Comparison of ENCODE assay signal across 1 cellular context in genomic region chr3:52298147-52299098, GRCh38.
A peak's percentile ranks its signal among the peaks of the same experiment; 100 is the strongest.
TF ChIP-seq lines count a peak whose summit lies in the region.

No MANE protein-coding gene starts in this region.

TF ChIP-seq in K562, 482 proteins besides CTCF, POLR2A, EP300 and RAD21 (continues in another document):
- no peak for TF ChIP-seq PHB2 (IDR thresholded peaks at IDR 0.05; ENCODE audit: low read depth)
- TF ChIP-seq ZBTB40 (IDR thresholded peaks at IDR 0.05) = no peak
- TF ChIP-seq ZBTB40 (CRISPR knock-in tag; IDR thresholded peaks at IDR 0.05) = no peak
- TF ChIP-seq TRIM28 (IDR thresholded peaks at IDR 0.05) = no peak
- TF ChIP-seq CCNT2 (IDR thresholded peaks at IDR 0.05; ENCODE audit: borderline replicate concordance, extremely low read depth, insufficient read length, low read depth, low read length) = no peak
- no peak for TF ChIP-seq ZNF384 (IDR thresholded peaks at IDR 0.05; ENCODE audit: low read depth, low read length)
- no peak for TF ChIP-seq ZKSCAN8 (CRISPR knock-in tag; IDR thresholded peaks at IDR 0.05)
- TF ChIP-seq NFRKB (IDR thresholded peaks at IDR 0.05; ENCODE audit: low read depth) = no peak
- no peak for TF ChIP-seq E2F6 (IDR thresholded peaks at IDR 0.05; ENCODE audit: borderline replicate concordance in 1 of 2, extremely low read depth in 1 of 2, insufficient read depth in 1 of 2, insufficient read length in 1 of 2, low read depth in 1 of 2, low read length in 1 of 2, poor library complexity in 1 of 2, severe bottlenecking in 1 of 2)
- TF ChIP-seq FIP1L1 (IDR thresholded peaks at IDR 0.05; ENCODE audit: low read depth, low read length, poor library complexity, severe bottlenecking) = no peak
- TF ChIP-seq THRA (IDR thresholded peaks at IDR 0.05) = no peak
- no peak for TF ChIP-seq RBBP5 (IDR thresholded peaks at IDR 0.05; ENCODE audit: borderline replicate concordance, insufficient read depth, low read length, poor library complexity, severe bottlenecking)
- 0 out of 2 replicates have a peak, but pooled peaks have one; percentile 24 for TF ChIP-seq POLR2G (IDR thresholded peaks at IDR 0.05; ENCODE audit: low read depth, low read length)
- no peak for TF ChIP-seq U2AF1 (optimal IDR thresholded peaks at IDR 0.05; ENCODE audit: low read depth, low read length)
- no peak for TF ChIP-seq ZNF551 (CRISPR knock-in tag; IDR thresholded peaks at IDR 0.05)
- TF ChIP-seq HSF4 (CRISPR knock-in tag; IDR thresholded peaks at IDR 0.05; ENCODE audit: borderline replicate concordance) = no peak
- no peak for TF ChIP-seq ZNF77 (CRISPR knock-in tag; IDR thresholded peaks at IDR 0.05)
- no peak for TF ChIP-seq USF2 (CRISPR knock-in tag; IDR thresholded peaks at IDR 0.05)
- TF ChIP-seq FOXP4 (CRISPR knock-in tag; IDR thresholded peaks at IDR 0.05; ENCODE audit: borderline replicate concordance) = no peak
- TF ChIP-seq PTBP1 (IDR thresholded peaks at IDR 0.05; ENCODE audit: low read depth, low read length) = no peak
- TF ChIP-seq MAFK (IDR thresholded peaks at IDR 0.05; ENCODE audit: low read length) = no peak
- TF ChIP-seq MECOM (CRISPR knock-in tag; IDR thresholded peaks at IDR 0.05) = no peak
- no peak for TF ChIP-seq SETDB1 (IDR thresholded peaks at IDR 0.05; ENCODE audit: low read length)
- peak; percentile 39; the same call in 1 of the 2 replicates for TF ChIP-seq TFAP4 (CRISPR knock-in tag; IDR thresholded peaks at IDR 0.05; ENCODE audit: borderline replicate concordance)
- no peak for TF ChIP-seq HDGF (IDR thresholded peaks at IDR 0.05)
- no peak for TF ChIP-seq TAF1 (IDR thresholded peaks at IDR 0.05; ENCODE audit: control insufficient read depth, extremely low read depth, insufficient read depth, low read length, severe bottlenecking)
- no peak for TF ChIP-seq ZSCAN32 (CRISPR knock-in tag; IDR thresholded peaks at IDR 0.05)
- TF ChIP-seq HIVEP1 (CRISPR knock-in tag; IDR thresholded peaks at IDR 0.05) = no peak
- no peak for TF ChIP-seq CXXC5 (CRISPR knock-in tag; IDR thresholded peaks at IDR 0.05)
- no peak for TF ChIP-seq KHSRP (IDR thresholded peaks at IDR 0.05)
- TF ChIP-seq ZBED1 (IDR thresholded peaks at IDR 0.05) = no peak
- TF ChIP-seq KLF16 (IDR thresholded peaks at IDR 0.05) = no peak
- no peak for TF ChIP-seq TFE3 (CRISPR knock-in tag; IDR thresholded peaks at IDR 0.05)
- TF ChIP-seq TOE1 (IDR thresholded peaks at IDR 0.05; ENCODE audit: borderline replicate concordance) = no peak
- TF ChIP-seq TOE1 (CRISPR knock-in tag; IDR thresholded peaks at IDR 0.05; ENCODE audit: borderline replicate concordance, low read depth) = no peak
- TF ChIP-seq NR0B1 (IDR thresholded peaks at IDR 0.05; ENCODE audit: partially characterized antibody) = no peak
- TF ChIP-seq ZNF639 (CRISPR knock-in tag; conservative IDR thresholded peaks at IDR 0.05 in 1 of 2, IDR thresholded peaks at IDR 0.05 in 1 of 2) = no peak
- TF ChIP-seq POLR2B (IDR thresholded peaks at IDR 0.05; ENCODE audit: low read depth, partially characterized antibody) = no peak
- TF ChIP-seq ELF4 (CRISPR knock-in tag; IDR thresholded peaks at IDR 0.05) = 0 out of 2 replicates have a peak, but pooled peaks have one; percentile 28
- no peak for TF ChIP-seq KLF10 (CRISPR knock-in tag; IDR thresholded peaks at IDR 0.05)
- no peak for TF ChIP-seq BDP1 (IDR thresholded peaks at IDR 0.05; ENCODE audit: insufficient read depth, insufficient read length)
